In genomic region chr10:68231106-68231901, GRCh38 we compare ENCODE assay signal across 8 cellular contexts. TPM values are rescaled to one million over a fixed set of nuclear protein-coding genes. Genes with fewer than 3 reads are reported as not detected.
A peak's percentile ranks its signal among the peaks of the same experiment; 100 is the strongest.
DNase-seq lines count a peak whose midpoint lies in the region; ATAC-seq lines count a peak whose summit lies in the region.

No MANE protein-coding gene starts in this region.

- H3K4me1 Mint-ChIP-seq in activated CD4-positive, alpha-beta T cell treated with anti-CD3 and anti-CD28 coated beads for 36 hours = peaks cover 7% of the 10 kb centered on the region
- H3K4me1 Mint-ChIP-seq in effector memory CD8-positive, alpha-beta T cell (ENCODE audit: low read depth in 2 of 2) = peaks cover 3 to 4% of the 10 kb centered on the region in 2 donors

- POLR2A ChIA-PET in activated CD4-positive, alpha-beta T cell treated with anti-CD3 and anti-CD28 coated beads for 36 hours (lab: Charles Lee) = no interaction called here

- peak; percentile 65 for DNase-seq in activated effector memory CD4-positive, alpha-beta T cell treated with anti-CD3 and anti-CD28 coated beads, Interleukin-2, amount 50 U/mL, for 16 hours
- no peak for DNase-seq in activated effector memory CD4-positive, alpha-beta T cell treated with Interleukin-2 at 50 U/mL for 16 hours
- DNase-seq in NCI-H1417 (lab: John Stamatoyannopoulos, UW) (peak; percentile 74 to 90 (median 88)), lung microvascular endothelial cell (ENCODE audit: low read depth in 2 of 2) (peak; percentile 70 to 72)
- DNase-seq in activated CD4-positive, alpha-beta T cell treated with anti-CD3 and anti-CD28 coated beads for 36 hours = peak; percentile 63
- no peak for DNase-seq in effector memory CD8-positive, alpha-beta T cell
- peak; percentile 6 to 15 (median 10) for DNase-seq in stimulated activated CD4-positive, alpha-beta T cell treated with anti-CD3 and anti-CD28 coated beads, TNF-alpha, amount 100 ng/mL, for 48 hours (ENCODE audit: low read depth in 3 of 3)

- no peaks in the 10 kb centered on the region for H3K9me3 Mint-ChIP-seq in activated CD4-positive, alpha-beta T cell treated with anti-CD3 and anti-CD28 coated beads for 36 hours (ENCODE audit: low read depth)
- H3K9me3 Mint-ChIP-seq in effector memory CD8-positive, alpha-beta T cell = no peaks in the 10 kb centered on the region

- no peaks in the 10 kb centered on the region for H3K36me3 Mint-ChIP-seq in activated CD4-positive, alpha-beta T cell treated with anti-CD3 and anti-CD28 coated beads for 36 hours (ENCODE audit: low read depth)
- no peaks in the 10 kb centered on the region for H3K36me3 Mint-ChIP-seq in effector memory CD8-positive, alpha-beta T cell (ENCODE audit: insufficient read depth)

- intact Hi-C loops in activated CD4-positive, alpha-beta T cell treated with anti-CD3 and anti-CD28 coated beads for 36 hours (cut with DNase I, micrococcal nuclease) = loop anchor here in 1 of 2 experiments (1.0 kb wide), 1 partner anchor 101 kb away; the partner anchor contains the start of genes HNRNPH3 and PBLD

- CTCF ChIA-PET in activated CD4-positive, alpha-beta T cell treated with anti-CD3 and anti-CD28 coated beads for 36 hours (lab: Charles Lee) = interaction anchor here (0.6 to 2.1 kb wide), 9 partner anchors 9 to 856 kb away, joined by 3 to 13 read pairs (median 3); partner anchors contain the start of gene SRGN

- H3K27ac Mint-ChIP-seq in activated CD4-positive, alpha-beta T cell treated with anti-CD3 and anti-CD28 coated beads for 36 hours = no peak overlapping the region
- no peak overlapping the region for H3K27ac Mint-ChIP-seq in effector memory CD8-positive, alpha-beta T cell

- peak overlapping the region; percentile 65 for H3K4me3 Mint-ChIP-seq in activated CD4-positive, alpha-beta T cell treated with anti-CD3 and anti-CD28 coated beads for 36 hours
- H3K4me3 Mint-ChIP-seq in effector memory CD8-positive, alpha-beta T cell = peak overlapping the region; percentile 55 to 74

- ATAC-seq in HG02852 (IDR thresholded peaks at IDR 0.05; ENCODE audit: unreplicated experiment) = peak; percentile 94
- ATAC-seq in activated CD4-positive, alpha-beta T cell treated with anti-CD3 and anti-CD28 coated beads for 36 hours = peak; percentile 90
- peak; percentile 49 for ATAC-seq in effector memory CD8-positive, alpha-beta T cell (replicated peaks)

- peaks cover 37% of the 10 kb centered on the region for H3K27me3 Mint-ChIP-seq in activated CD4-positive, alpha-beta T cell treated with anti-CD3 and anti-CD28 coated beads for 36 hours
- H3K27me3 Mint-ChIP-seq in effector memory CD8-positive, alpha-beta T cell = peaks cover 54 to 68% of the 10 kb centered on the region in 2 donors

RNA-seq across cellular contexts. Expression of gene ATOH7, which starts 0.6 kb away (rescaled TPM):
- not detected for total RNA-seq in activated CD4-positive, alpha-beta T cell treated with anti-CD3 and anti-CD28 coated beads for 36 hours
- total RNA-seq in lung microvascular endothelial cell = not detected in 2 replicates

Comparison
In these comparisons a context has a peak if more than half of its experiments do, and no peak if none do; other contexts are left out.
1. DNase-seq: peak in activated effector memory CD4-positive, alpha-beta T cell treated with anti-CD3 and anti-CD28 coated beads, Interleukin-2, amount 50 U/mL, for 16 hours (single experiment), NCI-H1417 (3 of 3), activated CD4-positive, alpha-beta T cell treated with anti-CD3 and anti-CD28 coated beads for 36 hours (single experiment), lung microvascular endothelial cell (2 of 2) and stimulated activated CD4-positive, alpha-beta T cell treated with anti-CD3 and anti-CD28 coated beads, TNF-alpha, amount 100 ng/mL, for 48 hours (3 of 3); none in activated effector memory CD4-positive, alpha-beta T cell treated with Interleukin-2 at 50 U/mL for 16 hours (single experiment) and effector memory CD8-positive, alpha-beta T cell (0 of 3).
2. Peak in every context shown above with its lines, with median percentiles within 50 percentile points of each other: ATAC-seq.